Comparison of ENCODE assay signal across 8 cellular contexts in the genomic region with DNA sequence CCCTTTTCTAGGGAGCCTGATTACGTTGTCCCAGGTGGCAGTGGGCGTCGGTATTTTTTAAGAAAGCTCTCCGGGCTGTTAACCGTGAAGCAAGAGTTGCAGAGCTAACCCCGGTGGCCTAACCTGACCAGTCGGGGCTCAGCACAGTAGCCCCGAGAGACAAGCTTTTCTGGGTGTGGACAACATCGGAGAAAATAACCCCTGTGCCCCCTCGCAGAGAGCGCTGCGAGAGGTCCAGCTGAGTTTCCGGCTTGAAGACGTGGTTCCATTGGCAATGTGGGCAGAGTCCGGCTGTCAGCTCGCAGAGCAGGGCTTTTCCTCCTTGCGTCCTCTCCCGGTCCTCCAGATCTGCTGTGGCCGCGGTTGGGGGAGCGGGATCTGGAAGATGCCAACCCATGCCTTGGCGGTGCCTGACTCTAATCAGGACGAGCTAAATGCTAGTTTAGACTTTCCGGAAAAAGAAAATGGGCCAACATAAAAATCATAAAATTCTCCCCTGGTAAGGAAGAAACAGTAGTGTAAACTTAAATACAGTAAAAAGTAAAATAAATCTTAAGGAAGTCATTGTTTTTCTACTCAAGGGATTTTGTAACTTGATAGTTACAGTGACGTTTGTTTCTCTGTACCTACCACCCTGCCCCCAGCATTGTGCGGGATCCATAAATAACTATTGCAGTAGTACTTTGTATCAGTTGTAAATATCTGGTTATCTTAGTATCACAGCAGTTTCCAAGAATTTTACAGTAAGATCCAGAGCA. TPM values are rescaled to one million over a fixed set of nuclear protein-coding genes. Genes with fewer than 3 reads are reported as not detected.
DNase-seq lines count a peak whose midpoint lies in the region; ATAC-seq and TF ChIP-seq lines count a peak whose summit lies in the region.

No MANE protein-coding gene starts in this region.

- in situ Hi-C loops in GM13976 (cut with MboI; ENCODE audit: low sequenced_read_pairs, unreplicated experiment) = no loop called here

- peak overlapping the region; percentile 69 for H3K4me2 ChIP-seq in Loucy (ENCODE audit: low read depth, low read length, poor library complexity, severe bottlenecking)
- H3K4me2 ChIP-seq in neural cell (ENCODE audit: low read length) = peak overlapping the region; percentile 62

- TF ChIP-seq CTCF in HFF-Myc (IDR thresholded peaks at IDR 0.05; ENCODE audit: low read depth, low read length, missing control alignments) = no peak
- no peak for TF ChIP-seq CTCF in Loucy (conservative IDR thresholded peaks at IDR 0.05; ENCODE audit: low read length)
- TF ChIP-seq CTCF in foreskin fibroblast (IDR thresholded peaks at IDR 0.05; ENCODE audit: low read depth, low read length) = no peak
- TF ChIP-seq CTCF in neural cell (IDR thresholded peaks at IDR 0.05; ENCODE audit: poor library complexity, severe bottlenecking) = no peak
- TF ChIP-seq CTCF in GM13976 (IDR thresholded peaks at IDR 0.05; ENCODE audit: borderline replicate concordance, control extremely low read depth, extremely low read depth, insufficient read depth, missing control alignments) = no peak

- no peak for TF ChIP-seq EP300 in neural cell (conservative IDR thresholded peaks at IDR 0.05; ENCODE audit: poor library complexity, severe bottlenecking)

- no peaks in the 10 kb centered on the region for H3K9me3 ChIP-seq in Loucy (ENCODE audit: insufficient read depth, low read depth, low read length)
- H3K9me3 ChIP-seq in neural cell (ENCODE audit: low read length) = no peaks in the 10 kb centered on the region

- no peaks in the 10 kb centered on the region for H4K20me1 ChIP-seq in Loucy (ENCODE audit: insufficient read depth, low read length, poor library complexity, severe bottlenecking)
- H4K20me1 ChIP-seq in neural cell (ENCODE audit: insufficient read depth) = no peaks in the 10 kb centered on the region

- H3K9me2 ChIP-seq in Loucy (replicated peaks; ENCODE audit: low read depth, low read length) (no peaks in the 10 kb centered on the region), neural cell (ENCODE audit: insufficient read depth, low read length) (no peaks in the 10 kb centered on the region)

- no peak overlapping the region for H3K27ac ChIP-seq in neural cell (ENCODE audit: low read length)

- H3K27me3 ChIP-seq in Loucy (ENCODE audit: insufficient read depth, low read length, poor library complexity, severe bottlenecking) (no peaks in the 10 kb centered on the region), neural cell (ENCODE audit: insufficient read depth, low read depth, low read length) (no peaks in the 10 kb centered on the region)

- peaks cover 11% of the 10 kb centered on the region for H3K36me3 Mint-ChIP-seq in activated naive CD4-positive, alpha-beta T cell treated with anti-CD3 and anti-CD28 coated beads, Interleukin-2, amount 10 ng/mL, durations not matched to agents 7 days and 5 days
- H3K36me3 Mint-ChIP-seq in activated CD8-positive, alpha-beta T cell treated with anti-CD3 and anti-CD28 coated beads, Interleukin-2, amount 10 ng/mL, durations not matched to agents 7 days and 5 days (ENCODE audit: low read depth) = peaks cover 4% of the 10 kb centered on the region

- H3K4me3 Mint-ChIP-seq in activated naive CD4-positive, alpha-beta T cell treated with anti-CD3 and anti-CD28 coated beads, Interleukin-2, amount 10 ng/mL, durations not matched to agents 7 days and 5 days = peak overlapping the region; percentile 77
- H3K4me3 Mint-ChIP-seq in activated CD8-positive, alpha-beta T cell treated with anti-CD3 and anti-CD28 coated beads, Interleukin-2, amount 10 ng/mL, durations not matched to agents 7 days and 5 days = peak overlapping the region; percentile 81

- ATAC-seq in activated CD8-positive, alpha-beta T cell treated with anti-CD3 and anti-CD28 coated beads, Interleukin-2, amount 10 ng/mL, durations not matched to agents 7 days and 5 days = no peak

- no peak for TF ChIP-seq RAD21 in neural cell (conservative IDR thresholded peaks at IDR 0.05)

- no peak for DNase-seq in activated naive CD4-positive, alpha-beta T cell treated with anti-CD3 and anti-CD28 coated beads, Interleukin-2, amount 10 ng/mL, durations not matched to agents 7 days and 5 days
- DNase-seq in activated naive CD4-positive, alpha-beta T cell treated with Interleukin-2 at 50 U/mL for 16 hours = no peak
- DNase-seq in HFF-Myc (ENCODE audit: extremely low read depth, low read depth) (peak; percentile 17), foreskin fibroblast (peak; percentile 65 to 83), GM13976 (ENCODE audit: low spot score) (no peak)
- no peak for DNase-seq in activated CD8-positive, alpha-beta T cell treated with anti-CD3 and anti-CD28 coated beads, Interleukin-2, amount 10 ng/mL, durations not matched to agents 7 days and 5 days

- peaks cover 21% of the 10 kb centered on the region for H3K4me1 Mint-ChIP-seq in activated naive CD4-positive, alpha-beta T cell treated with anti-CD3 and anti-CD28 coated beads, Interleukin-2, amount 10 ng/mL, durations not matched to agents 7 days and 5 days
- peaks cover 19% of the 10 kb centered on the region for H3K4me1 Mint-ChIP-seq in activated CD8-positive, alpha-beta T cell treated with anti-CD3 and anti-CD28 coated beads, Interleukin-2, amount 10 ng/mL, durations not matched to agents 7 days and 5 days (ENCODE audit: low read depth)

- peaks cover 4% of the 10 kb centered on the region for H3K27me3 Mint-ChIP-seq in activated naive CD4-positive, alpha-beta T cell treated with anti-CD3 and anti-CD28 coated beads, Interleukin-2, amount 10 ng/mL, durations not matched to agents 7 days and 5 days
- peaks cover 3% of the 10 kb centered on the region for H3K27me3 Mint-ChIP-seq in activated CD8-positive, alpha-beta T cell treated with anti-CD3 and anti-CD28 coated beads, Interleukin-2, amount 10 ng/mL, durations not matched to agents 7 days and 5 days (ENCODE audit: low read depth)

- H3F3A ChIP-seq in Loucy (ENCODE audit: low read depth) (0 out of 2 replicates have a peak, but pooled peaks cover 4% of the 10 kb centered on the region), neural cell (ENCODE audit: insufficient read depth, low read length, poor library complexity, severe bottlenecking) (no peaks in the 10 kb centered on the region)

- H3K27ac Mint-ChIP-seq in activated naive CD4-positive, alpha-beta T cell treated with anti-CD3 and anti-CD28 coated beads, Interleukin-2, amount 10 ng/mL, durations not matched to agents 7 days and 5 days = peak overlapping the region; percentile 19
- H3K27ac Mint-ChIP-seq in activated CD8-positive, alpha-beta T cell treated with anti-CD3 and anti-CD28 coated beads, Interleukin-2, amount 10 ng/mL, durations not matched to agents 7 days and 5 days = peak overlapping the region; percentile 81

- POLR2A ChIA-PET in activated CD8-positive, alpha-beta T cell treated with anti-CD3 and anti-CD28 coated beads, Interleukin-2, amount 10 ng/mL, durations not matched to agents 7 days and 5 days (lab: Charles Lee) = interaction anchor here (0.5 to 1.7 kb wide), 3 partner anchors 22 to 319 kb away, joined by 3 to 8 read pairs (median 3); partner anchors contain the start of gene MCUB

- H3K79me2 ChIP-seq in Loucy (ENCODE audit: insufficient read depth, low read length) (peaks cover 20% of the 10 kb centered on the region; the same call in 1 of the 2 replicates), neural cell (replicated peaks; ENCODE audit: insufficient read depth, low read length) (peaks cover 3% of the 10 kb centered on the region)

- CTCF ChIA-PET in activated naive CD4-positive, alpha-beta T cell treated with anti-CD3 and anti-CD28 coated beads, Interleukin-2, amount 10 ng/mL, durations not matched to agents 7 days and 5 days (lab: Charles Lee) = interaction anchor here (0.8 to 1.8 kb wide), 3 partner anchors 28 to 297 kb away, joined by 3 to 7 read pairs (median 6); partner anchors contain the start of genes CASP6 and SEC24B
- CTCF ChIA-PET in activated CD8-positive, alpha-beta T cell treated with anti-CD3 and anti-CD28 coated beads, Interleukin-2, amount 10 ng/mL, durations not matched to agents 7 days and 5 days (lab: Charles Lee) = interaction anchor here (0.6 to 1.4 kb wide), 8 partner anchors 31 to 297 kb away, joined by 3 to 4 read pairs (median 4); partner anchors contain the start of genes MCUB and SEC24B

- peak overlapping the region; percentile 78 for H3K4me3 ChIP-seq in HFF-Myc (replicated peaks; ENCODE audit: low read depth, low read length)
- peak overlapping the region; percentile 77 for H3K4me3 ChIP-seq in Loucy (ENCODE audit: low read length, poor library complexity, severe bottlenecking)
- peak overlapping the region; percentile 57 to 98 for H3K4me3 ChIP-seq in foreskin fibroblast (ENCODE audit: low read depth in 1 of 2, low read length in 2 of 2)
- H3K4me3 ChIP-seq in neural cell (ENCODE audit: low read length) = peak overlapping the region; percentile 73

- H3K9me3 Mint-ChIP-seq in activated naive CD4-positive, alpha-beta T cell treated with anti-CD3 and anti-CD28 coated beads, Interleukin-2, amount 10 ng/mL, durations not matched to agents 7 days and 5 days = no peaks in the 10 kb centered on the region
- no peaks in the 10 kb centered on the region for H3K9me3 Mint-ChIP-seq in activated CD8-positive, alpha-beta T cell treated with anti-CD3 and anti-CD28 coated beads, Interleukin-2, amount 10 ng/mL, durations not matched to agents 7 days and 5 days (ENCODE audit: insufficient read depth)

- H3K9ac ChIP-seq in Loucy (ENCODE audit: low read depth, low read length, poor library complexity, severe bottlenecking) (peak overlapping the region; percentile 63), neural cell (ENCODE audit: low read length) (peak overlapping the region; percentile 52)

- peaks cover 34% of the 10 kb centered on the region for H3K4me1 ChIP-seq in Loucy (ENCODE audit: insufficient read depth, low read length, poor library complexity, severe bottlenecking)

- H3K36me3 ChIP-seq in Loucy (ENCODE audit: insufficient read depth, low read length) = no peaks in the 10 kb centered on the region
- no peaks in the 10 kb centered on the region for H3K36me3 ChIP-seq in neural cell (ENCODE audit: insufficient read depth, low read length)

- H2AFZ ChIP-seq in Loucy (ENCODE audit: low read length) (peak overlapping the region; percentile 97), neural cell (ENCODE audit: low read depth, low read length) (peak overlapping the region; percentile 56)

TF ChIP-seq in neural cell, 6 proteins besides CTCF, POLR2A, EP300 and RAD21 (continues in another document):
- TF ChIP-seq TAF1 (IDR thresholded peaks at IDR 0.05; ENCODE audit: low read depth) (no peak), EZH2 (IDR thresholded peaks at IDR 0.05; ENCODE audit: borderline replicate concordance, insufficient read depth, low read length, poor library complexity, severe bottlenecking) (no peak), SMC3 (conservative IDR thresholded peaks at IDR 0.05; ENCODE audit: poor library complexity) (no peak), POLR2AphosphoS5 (IDR thresholded peaks at IDR 0.05) (no peak)

RNA-seq across cellular contexts. Expression of gene PLA2G12A, which starts 0.6 kb away (rescaled TPM):
- total RNA-seq in activated CD8-positive, alpha-beta T cell treated with anti-CD3 and anti-CD28 coated beads, Interleukin-2, amount 10 ng/mL, durations not matched to agents 7 days and 5 days = 10 to 100 TPM; 13.6 to 20.4 TPM
- 31.2 and 99.0 TPM in 2 replicates for polyA plus RNA-seq in neural cell
- 33.6 and 35.9 TPM in 2 replicates for polyA minus RNA-seq in neural cell

RNA-seq across cellular contexts. Expression of gene CASP6, which starts 27.2 kb away (rescaled TPM):
- total RNA-seq in activated CD8-positive, alpha-beta T cell treated with anti-CD3 and anti-CD28 coated beads, Interleukin-2, amount 10 ng/mL, durations not matched to agents 7 days and 5 days = 10 to 100 TPM; 24.1 to 25.5 TPM
- 5.1 and 9.5 TPM in 2 replicates for polyA plus RNA-seq in neural cell
- 12.3 and 12.4 TPM in 2 replicates for polyA minus RNA-seq in neural cell

Comparison
In these comparisons a context has a peak if more than half of its experiments do, and no peak if none do; other contexts are left out.
1. DNase-seq: peak in HFF-Myc (single experiment) and foreskin fibroblast (2 of 2); none in activated naive CD4-positive, alpha-beta T cell treated with anti-CD3 and anti-CD28 coated beads, Interleukin-2, amount 10 ng/mL, durations not matched to agents 7 days and 5 days (single experiment), activated naive CD4-positive, alpha-beta T cell treated with Interleukin-2 at 50 U/mL for 16 hours (single experiment), activated CD8-positive, alpha-beta T cell treated with anti-CD3 and anti-CD28 coated beads, Interleukin-2, amount 10 ng/mL, durations not matched to agents 7 days and 5 days (single experiment) and GM13976 (single experiment).
2. Peak in every context shown above with its lines, with median percentiles within 50 percentile points of each other: H3K4me3 ChIP-seq.